ENCODE assay signal across 8 cellular contexts in genomic region chr4:125776146-125776545, GRCh38.
"Had no signal": no experiment of that assay in that cellular context is flagged by ENCODE, and none has a peak within 500 bp of the region (broad histone marks: within the 10 kb centered on the region; RNA-seq: fewer than 3 reads in every experiment).

No MANE protein-coding gene starts in this region.

- H3K4me3 ChIP-seq: GM23338 had no signal

- H3K4me3 Mint-ChIP-seq: GM23338, H9, HFFc6 had no signal

- DNase-seq: H9, HCEC 1CT, HFFc6, IMR-90, KBM-7 had no signal

- H3K27ac Mint-ChIP-seq: GM23338, H9, HFFc6 had no signal

- H3K27ac ChIP-seq: HL-60, KMS-11 had no signal

- H3K4me1 Mint-ChIP-seq: GM23338, H9 had no signal

- ATAC-seq: GM23338 had no signal

- H3K9ac ChIP-seq: KMS-11 had no signal
